Comparison of ENCODE assay signal across 11 cellular contexts in genomic region chr16:67431805-67432476, GRCh38. TPM values are rescaled to one million over a fixed set of nuclear protein-coding genes. Genes with fewer than 3 reads are reported as not detected.
A peak's percentile ranks its signal among the peaks of the same experiment; 100 is the strongest.
DNase-seq lines count a peak whose midpoint lies in the region; ATAC-seq, FAIRE-seq and TF ChIP-seq lines count a peak whose summit lies in the region.
"Had no signal": no experiment of that assay in that cellular context is flagged by ENCODE, and none has a peak within 500 bp of the region (broad histone marks: within the 10 kb centered on the region; RNA-seq: fewer than 3 reads in every experiment).

No MANE protein-coding gene starts in this region.

- H4K20me1 ChIP-seq in GM23338 (replicated peaks; ENCODE audit: insufficient read depth), result no peaks in the 10 kb centered on the region

- H3K27ac ChIP-seq in A549 (peak overlapping the region; percentile 63 to 76; a peak in 5 of 6 replicates), GM23338 (ENCODE audit: low read depth) (peak overlapping the region; percentile 74; the same call in 1 of the 2 replicates), adrenal gland (peak overlapping the region in 3 of 5 donors; percentile 56 to 68 (median 64))

- 0 out of 2 replicates have a peak overlapping the region, but pooled peaks have one; percentile 80 for H2AFZ ChIP-seq in GM23338

- no peak for DNase-seq in A549 (ENCODE audit: low read depth in 1 of 2, low spot score in 1 of 2)
- DNase-seq in GM23338 (ENCODE audit: low spot score), result peak; percentile 65
- DNase-seq in adrenal gland, result no peak
- peak in 2 of 3 donors; percentile 50 to 62 for DNase-seq in mucosa of descending colon
- DNase-seq: stimulated activated CD4-positive, alpha-beta T cell treated with anti-CD3 and anti-CD28 coated beads, Interleukin-1b, Interleukin-23, amount 100 ng/mL, for 48 hours had no signal

- H3K79me2 ChIP-seq in GM23338 (replicated peaks; ENCODE audit: insufficient read depth), result no peaks in the 10 kb centered on the region

- H3K9me2 ChIP-seq in GM23338 (ENCODE audit: insufficient read depth), result no peaks in the 10 kb centered on the region

- peak overlapping the region; percentile 94 for H3K27ac Mint-ChIP-seq in GM23338

- no peak for TF ChIP-seq EP300 in A549 (IDR thresholded peaks at IDR 0.05)

- H3K4me3 ChIP-seq in A549 (peak overlapping the region; percentile 59), GM23338 (peak overlapping the region; percentile 85), adrenal gland (peak overlapping the region in 1 of 4 donors; percentile 62), mucosa of descending colon (peak overlapping the region; percentile 63)

- no peak for FAIRE-seq in A549 (lab: Jason Lieb, UNC)
- FAIRE-seq: GM12891 had no signal

- H3K36me3 Mint-ChIP-seq in GM23338 (ENCODE audit: low read depth), result peaks cover 14% of the 10 kb centered on the region

- H3K9me3 ChIP-seq in A549, result no peaks in the 10 kb centered on the region
- no peaks in the 10 kb centered on the region for H3K9me3 ChIP-seq in adrenal gland (replicated peaks in 1 of 3)
- H3K9me3 ChIP-seq in mucosa of descending colon, result no peaks in the 10 kb centered on the region

- CTCF ChIA-PET in A549 (lab: Yijun Ruan, JAX), result interaction anchor here (0.8 to 4.4 kb wide), 7 partner anchors 10 to 34 kb away, joined by 3 to 19 read pairs (median 3); partner anchors contain the start of gene ZDHHC1

- peak overlapping the region; percentile 98 for H3K4me2 ChIP-seq in A549
- H3K4me2 ChIP-seq in GM23338, result peak overlapping the region; percentile 98

- POLR2A ChIA-PET in A549 (lab: Yijun Ruan, JAX), result interaction anchor here (0.6 to 0.7 kb wide), 2 partner anchors 19 to 34 kb away, joined by 3 to 4 read pairs; no protein-coding TSS in a partner anchor

- no peak for ATAC-seq in A549
- peak; percentile 1; the same call in 2 of the 3 replicates for ATAC-seq in GM23338
- no peak for ATAC-seq in mucosa of descending colon
- no peak for ATAC-seq in GM18870 (IDR thresholded peaks at IDR 0.05; ENCODE audit: unreplicated experiment)
- ATAC-seq in HG03175 (IDR thresholded peaks at IDR 0.05; ENCODE audit: unreplicated experiment), result no peak
- ATAC-seq in HG02642 (IDR thresholded peaks at IDR 0.05; ENCODE audit: poor library complexity, unreplicated experiment), result no peak
- ATAC-seq in GM19455 (IDR thresholded peaks at IDR 0.05; ENCODE audit: unreplicated experiment), result no peak

- 0 out of 2 replicates have a peak, but pooled peaks cover 4% of the 10 kb centered on the region for H3F3A ChIP-seq in GM23338 (replicated peaks; ENCODE audit: low read depth)

- peak overlapping the region; percentile 84 for H3K4me3 Mint-ChIP-seq in GM23338

- H3K27me3 Mint-ChIP-seq in GM23338 (ENCODE audit: insufficient read depth, low read depth, poor library complexity), result peaks cover 37% of the 10 kb centered on the region

- intact Hi-C loops in adrenal gland (cut with DNase I) (no loop called here), mucosa of descending colon (cut with DNase I, micrococcal nuclease) (no loop called here)

- WGBS in A549 (ENCODE audit: missing lambda C conversion rate), result 83% methylated on average over 8 of the region's 12 CpGs
- WGBS in adrenal gland, 4 donors, result 31 to 39% (median 34%) methylated on average over 8 to 11 of the region's 12 CpGs

- TF ChIP-seq CTCF in A549 (IDR thresholded peaks at IDR 0.05) (no peak), GM23338 (conservative IDR thresholded peaks at IDR 0.05; ENCODE audit: low read depth in 2 of 2) (no peak), adrenal gland (IDR thresholded peaks at IDR 0.05) (no peak), mucosa of descending colon (IDR thresholded peaks at IDR 0.05) (no peak)

- H3K9me3 Mint-ChIP-seq in GM23338, result peaks cover 3% of the 10 kb centered on the region; the same call in 2 of the 3 replicates

- no peak for TF ChIP-seq POLR2A in A549 (IDR thresholded peaks at IDR 0.05; ENCODE audit: low read length)
- TF ChIP-seq POLR2A in adrenal gland (IDR thresholded peaks at IDR 0.05), result no peak

- TF ChIP-seq RAD21 in A549 (conservative IDR thresholded peaks at IDR 0.05 in 1 of 2, IDR thresholded peaks at IDR 0.05 in 1 of 2), result no peak

- peaks cover 44% of the 10 kb centered on the region for H3K4me1 Mint-ChIP-seq in GM23338

- H3K36me3 ChIP-seq in GM23338 (ENCODE audit: insufficient read depth) (peaks cover 2% of the 10 kb centered on the region; the same call in 1 of the 2 replicates), adrenal gland (replicated peaks in 1 of 2) (peaks cover 0 to 6% of the 10 kb centered on the region in 2 donors), mucosa of descending colon (ENCODE audit: low read depth) (no peaks in the 10 kb centered on the region)

- H3K4me1 ChIP-seq in A549 (peaks cover 9% of the 10 kb centered on the region; the same call in 2 of the 3 replicates), GM23338 (ENCODE audit: insufficient read depth) (peaks cover 25% of the 10 kb centered on the region), adrenal gland (replicated peaks in 1 of 2) (peaks cover 12 to 26% of the 10 kb centered on the region in 2 donors), mucosa of descending colon (ENCODE audit: low read depth) (peaks cover 15% of the 10 kb centered on the region)

- H3K27me3 ChIP-seq in GM23338 (ENCODE audit: insufficient read depth) (peaks cover 23% of the 10 kb centered on the region), adrenal gland (peaks cover 3% of the 10 kb centered on the region)

TF ChIP-seq in GM23338, 12 proteins besides CTCF, POLR2A, EP300 and RAD21:
- TF ChIP-seq POLR2AphosphoS5 (IDR thresholded peaks at IDR 0.05; ENCODE audit: low read depth) (peak; percentile 54), JUNB (IDR thresholded peaks at IDR 0.05; ENCODE audit: unreplicated experiment) (no peak)

RNA-seq across cellular contexts. Expression of gene HSD11B2, which starts 1.0 kb away (rescaled TPM):
- polyA plus RNA-seq in A549 (2011; rRNA removed) (0.53 and 0.75 TPM in 2 replicates), A549 (2017; fragmentation: RNase III; extraction: RNeasy Plus Mini Kit Qiagen cat#74134 plus additional on column Dnase treatment) (0.93 to 1.6 TPM (median 1.2 TPM) in 3 replicates), GM23338 (2016; fragmentation: Nextera tagmentation; extraction: Ambion mirVana) (14.8 and 16.6 TPM in 2 replicates), adrenal gland (1 to 10 TPM; 1.8 to 3.7 (median 3.5) TPM)
- polyA plus RNA-seq in A549 (2012; cell fraction: cytosol; rRNA removed), result 1.3 and 1.5 TPM in 2 replicates
- 3.0 and 3.7 TPM in 2 replicates for polyA plus RNA-seq in A549 (2012; cell fraction: nucleus; rRNA removed)
- polyA minus RNA-seq in A549 (2011; rRNA and poly(A)+ RNA removed), result 0.21 and 0.39 TPM in 2 replicates
- 23.0 and 25.1 TPM in 2 replicates for total RNA-seq in GM23338 (2014; rRNA removed; shearing (Covaris generic))
- total RNA-seq in adrenal gland (10 to 100 TPM in 2 of 8 donors, 1 to 10 TPM in 5, under 1 TPM in 1; 0.69 to 12.3 (median 5.2) TPM), mucosa of descending colon (100 to 1,000 TPM; 322 to 765 (median 646) TPM)

RNA-seq across cellular contexts. Expression of gene ZDHHC1, which starts 15.7 kb away (rescaled TPM):
- polyA plus RNA-seq in A549 (2011; rRNA removed), result 3.5 and 3.8 TPM in 2 replicates
- 6.8 and 10.0 TPM in 2 replicates for polyA plus RNA-seq in A549 (2012; cell fraction: cytosol; rRNA removed)
- polyA plus RNA-seq in A549 (2012; cell fraction: nucleus; rRNA removed), result 27.1 and 31.1 TPM in 2 replicates
- polyA plus RNA-seq in A549 (2017; fragmentation: RNase III; extraction: RNeasy Plus Mini Kit Qiagen cat#74134 plus additional on column Dnase treatment), result 5.0 to 7.2 TPM (median 5.9 TPM) in 3 replicates
- 3.8 and 9.3 TPM in 2 replicates for polyA minus RNA-seq in A549 (2011; rRNA and poly(A)+ RNA removed)
- total RNA-seq in GM23338 (2014; rRNA removed; shearing (Covaris generic)), result 2.3 and 2.7 TPM in 2 replicates
- 1.4 and 1.6 TPM in 2 replicates for polyA plus RNA-seq in GM23338 (2016; fragmentation: Nextera tagmentation; extraction: Ambion mirVana)
- total RNA-seq in adrenal gland, result 10 to 100 TPM in 7 of 8 donors, 1 to 10 TPM in 1; 4.2 to 30.0 (median 15.0) TPM
- 1 to 10 TPM; 1.3 to 8.5 (median 7.9) TPM for polyA plus RNA-seq in adrenal gland
- total RNA-seq in mucosa of descending colon, result 10 to 100 TPM in 1 of 3 donors, 1 to 10 TPM in 2; 9.2 to 12.3 (median 10.0) TPM

RNA-seq across cellular contexts. Expression of gene TPPP3, which starts 38.6 kb away (rescaled TPM):
- polyA plus RNA-seq in A549 (2011; rRNA removed) (9.4 and 10.6 TPM in 2 replicates), A549 (2017; fragmentation: RNase III; extraction: RNeasy Plus Mini Kit Qiagen cat#74134 plus additional on column Dnase treatment) (8.7 to 10.9 TPM (median 9.6 TPM) in 3 replicates), GM23338 (2016; fragmentation: Nextera tagmentation; extraction: Ambion mirVana) (0.26 and 1.3 TPM in 2 replicates), adrenal gland (10 to 100 TPM in 2 of 3 donors, 1 to 10 TPM in 1; 9.4 to 22.7 (median 16.6) TPM)
- 20.1 and 29.1 TPM in 2 replicates for polyA plus RNA-seq in A549 (2012; cell fraction: cytosol; rRNA removed)
- polyA plus RNA-seq in A549 (2012; cell fraction: nucleus; rRNA removed), result 21.8 and 32.6 TPM in 2 replicates
- 2.4 and 2.5 TPM in 2 replicates for polyA minus RNA-seq in A549 (2011; rRNA and poly(A)+ RNA removed)
- total RNA-seq in GM23338 (2014; rRNA removed; shearing (Covaris generic)), result 0.28 TPM in 1 of 2 replicates, not detected in the other
- total RNA-seq in adrenal gland (10 to 100 TPM in 1 of 8 donors, 1 to 10 TPM in 6, not detected in 1; 1.1 to 12.8 (median 4.3) TPM), mucosa of descending colon (10 to 100 TPM in 1 of 3 donors, 1 to 10 TPM in 2; 3.8 to 23.8 (median 4.8) TPM)
- total RNA-seq: HT1080 had no signal

RNA-seq across cellular contexts. Expression of gene ATP6V0D1, which starts 49.0 kb away (rescaled TPM):
- polyA plus RNA-seq in A549 (2011; rRNA removed) (45.6 and 45.7 TPM in 2 replicates), A549 (2017; fragmentation: RNase III; extraction: RNeasy Plus Mini Kit Qiagen cat#74134 plus additional on column Dnase treatment) (96.5 to 103 TPM (median 101 TPM) in 3 replicates), GM23338 (2016; fragmentation: Nextera tagmentation; extraction: Ambion mirVana) (19.5 and 20.6 TPM in 2 replicates), adrenal gland (100 to 1,000 TPM in 1 of 3 donors, 10 to 100 TPM in 2; 24.1 to 186 (median 31.9) TPM)
- polyA plus RNA-seq in A549 (2012; cell fraction: cytosol; rRNA removed), result 95.8 and 108 TPM in 2 replicates
- 119 and 120 TPM in 2 replicates for polyA plus RNA-seq in A549 (2012; cell fraction: nucleus; rRNA removed)
- polyA minus RNA-seq in A549 (2011; rRNA and poly(A)+ RNA removed), result 112 and 120 TPM in 2 replicates
- total RNA-seq in GM23338 (2014; rRNA removed; shearing (Covaris generic)), result 68.7 and 69.4 TPM in 2 replicates
- total RNA-seq in adrenal gland (100 to 1,000 TPM; 114 to 244 (median 168) TPM), mucosa of descending colon (100 to 1,000 TPM; 152 to 253 (median 228) TPM)

RNA-seq across cellular contexts. Expression of gene AGRP, which starts 51.4 kb away (rescaled TPM):
- polyA plus RNA-seq in A549 (2011; rRNA removed), result not detected in 2 replicates
- not detected in 2 replicates for polyA plus RNA-seq in A549 (2012; cell fraction: cytosol; rRNA removed)
- polyA plus RNA-seq in A549 (2012; cell fraction: nucleus; rRNA removed), result not detected in 2 replicates
- not detected in 3 replicates for polyA plus RNA-seq in A549 (2017; fragmentation: RNase III; extraction: RNeasy Plus Mini Kit Qiagen cat#74134 plus additional on column Dnase treatment)
- polyA minus RNA-seq in A549 (2011; rRNA and poly(A)+ RNA removed), result not detected in 2 replicates
- not detected in 2 replicates for total RNA-seq in GM23338 (2014; rRNA removed; shearing (Covaris generic))
- not detected in 2 replicates for polyA plus RNA-seq in GM23338 (2016; fragmentation: Nextera tagmentation; extraction: Ambion mirVana)
- total RNA-seq in adrenal gland, result 10 to 100 TPM in 3 of 8 donors, 1 to 10 TPM in 5; 3.1 to 23.1 (median 8.0) TPM
- 10 to 100 TPM in 2 of 3 donors, 1 to 10 TPM in 1; 2.9 to 56.7 (median 52.0) TPM for polyA plus RNA-seq in adrenal gland
- not detected for total RNA-seq in mucosa of descending colon
- total RNA-seq: HT1080 had no signal

Comparison
In these comparisons a context has a peak if more than half of its experiments do, and no peak if none do; other contexts are left out.
1. DNase-seq: peak in GM23338 (single experiment) and mucosa of descending colon (2 of 3); none in A549 (0 of 2) and adrenal gland (0 of 7).
2. RNA of gene HSD11B2, which starts 1.0 kb away (total RNA-seq): 322 to 765 TPM in mucosa of descending colon; 23.0 to 25.1 TPM in GM23338 and 0.69 to 12.3 TPM in adrenal gland; every median in the first group is over 10 times any median in the second.
3. Peak in every context shown above with its lines, with median percentiles within 50 percentile points of each other: H3K27ac ChIP-seq.